8 cellular contexts compared by ENCODE assay signal in genomic region chrX:102599084-102599949, GRCh38. TPM values are rescaled to one million over a fixed set of nuclear protein-coding genes. Genes with fewer than 3 reads are reported as not detected.
A peak's percentile ranks its signal among the peaks of the same experiment; 100 is the strongest.
DNase-seq lines count a peak whose midpoint lies in the region; ATAC-seq, FAIRE-seq and TF ChIP-seq lines count a peak whose summit lies in the region.

ARMCX5 (plus strand) TSS chrX:102599515; CDS start chrX:102602142, 2,627 bp downstream.

- H3K27me3 ChIP-seq in astrocyte (ENCODE audit: insufficient read depth, low read length) (no peaks in the 10 kb centered on the region), hepatocyte (no peaks in the 10 kb centered on the region), aorta (ENCODE audit: control insufficient read depth in 1 of 2, insufficient read depth in 2 of 2, low read length in 1 of 2) (no peaks in the 10 kb centered on the region)

- H3K4me2 ChIP-seq in astrocyte (ENCODE audit: low read length) (peak within 1 kb of the TSS; percentile 94), hepatocyte (peak within 1 kb of the TSS; percentile 79)

- TF ChIP-seq POLR2A in GM12892 (IDR thresholded peaks at IDR 0.05; ENCODE audit: low read depth, low read length) = peak; percentile 86

- H3K4me3 Mint-ChIP-seq in T-helper 17 cell (peak within 1 kb of the TSS; percentile 96), astrocyte (ENCODE audit: unreplicated experiment) (peak within 1 kb of the TSS; percentile 99)

- H3K9me2 ChIP-seq in hepatocyte (replicated peaks; ENCODE audit: insufficient read depth) = no peaks in the 10 kb centered on the region

- peak within 1 kb of the TSS; percentile 99 for H3K27ac Mint-ChIP-seq in T-helper 17 cell
- H3K27ac Mint-ChIP-seq in astrocyte (ENCODE audit: unreplicated experiment) = peak within 1 kb of the TSS; percentile 92

- H3K27ac ChIP-seq in astrocyte (ENCODE audit: low read depth, low read length) = peak within 1 kb of the TSS; percentile 86
- peak within 1 kb of the TSS; percentile 95 for H3K27ac ChIP-seq in hepatocyte
- H3K27ac ChIP-seq in aorta (ENCODE audit: low read depth in 1 of 2, low read length in 2 of 2) = peak within 1 kb of the TSS; percentile 23 to 97

- TF ChIP-seq CTCF in astrocyte (IDR thresholded peaks at IDR 0.05; ENCODE audit: insufficient read depth, low read depth, low read length) (no peak), hepatocyte (IDR thresholded peaks at IDR 0.05; ENCODE audit: poor library complexity) (no peak)

- intact Hi-C loops in aorta (cut with DNase I) = loop anchor here (1.0 to 10.0 kb wide), 3 partner anchors 53 to 115 kb away; partner anchors contain the start of gene GPRASP2 (in 2 of the 2)

- no peaks in the 10 kb centered on the region for H3K36me3 Mint-ChIP-seq in T-helper 17 cell (ENCODE audit: low read depth)
- H3K36me3 Mint-ChIP-seq in astrocyte (ENCODE audit: low read depth, unreplicated experiment) = peaks cover 4% of the 10 kb centered on the region

- no peaks in the 10 kb centered on the region for H4K20me1 ChIP-seq in astrocyte (ENCODE audit: insufficient read depth, low read length)
- no peaks in the 10 kb centered on the region for H4K20me1 ChIP-seq in hepatocyte (ENCODE audit: insufficient read depth, poor library complexity, severe bottlenecking)

- H3K36me3 ChIP-seq in astrocyte (ENCODE audit: insufficient read depth, low read length) = peaks cover 6% of the 10 kb centered on the region
- H3K36me3 ChIP-seq in hepatocyte (replicated peaks; ENCODE audit: insufficient read depth, low read depth) = no peaks in the 10 kb centered on the region
- no peaks in the 10 kb centered on the region for H3K36me3 ChIP-seq in aorta (ENCODE audit: control insufficient read depth in 1 of 2, insufficient read depth in 2 of 2, low read length in 1 of 2)

- no peaks in the 10 kb centered on the region for H3K9me3 Mint-ChIP-seq in astrocyte (ENCODE audit: unreplicated experiment)

- peak; percentile 83 for FAIRE-seq in GM12892 (lab: Jason Lieb, UNC)
- no peak for FAIRE-seq in astrocyte (lab: Jason Lieb, UNC)

- H2AFZ ChIP-seq in astrocyte (ENCODE audit: low read depth, low read length) (peak within 1 kb of the TSS; percentile 92), hepatocyte (peak within 1 kb of the TSS; percentile 52)

- H3K4me3 ChIP-seq in astrocyte (ENCODE audit: insufficient read depth, low read depth, low read length) = peak within 1 kb of the TSS; percentile 82
- H3K4me3 ChIP-seq in hepatocyte = peak within 1 kb of the TSS; percentile 65
- H3K4me3 ChIP-seq in aorta (ENCODE audit: low read length in 2 of 2) = peak within 1 kb of the TSS; percentile 39 to 93

- no peaks in the 10 kb centered on the region for H3K9me3 ChIP-seq in T-helper 17 cell (ENCODE audit: control insufficient read depth, low read length, poor library complexity, severe bottlenecking)
- no peaks in the 10 kb centered on the region for H3K9me3 ChIP-seq in astrocyte (ENCODE audit: insufficient read depth, low read depth, low read length)
- no peaks in the 10 kb centered on the region for H3K9me3 ChIP-seq in hepatocyte (ENCODE audit: low read depth)
- H3K9me3 ChIP-seq in aorta (ENCODE audit: control insufficient read depth, low read length) = no peaks in the 10 kb centered on the region

- H3K4me1 Mint-ChIP-seq in T-helper 17 cell = peaks cover 19% of the 10 kb centered on the region
- H3K4me1 Mint-ChIP-seq in astrocyte (ENCODE audit: low read depth, unreplicated experiment) = peaks cover 2% of the 10 kb centered on the region

- ATAC-seq in HG02840 (IDR thresholded peaks at IDR 0.05; ENCODE audit: low FRiP score, unreplicated experiment) (peak; percentile 75), T-helper 17 cell (peak; percentile 89), aorta (ENCODE audit: low FRiP score) (peak; percentile 93)

- H3K27me3 Mint-ChIP-seq in T-helper 17 cell (no peaks in the 10 kb centered on the region), astrocyte (ENCODE audit: low read depth, unreplicated experiment) (no peaks in the 10 kb centered on the region)

- H3K79me2 ChIP-seq in astrocyte (ENCODE audit: insufficient read depth, low read length) = peaks cover 31% of the 10 kb centered on the region
- peaks cover 25% of the 10 kb centered on the region for H3K79me2 ChIP-seq in hepatocyte

- DNase-seq in GM12892 (ENCODE audit: insufficient read length) = no peak
- peak; percentile 90 for DNase-seq in NCI-H146 (lab: John Stamatoyannopoulos, UW)
- peak; percentile 27 to 51 (median 44) for DNase-seq in T-helper 17 cell
- peak; percentile 89 for DNase-seq in astrocyte (ENCODE audit: low read depth)
- peak; percentile 89 for DNase-seq in hepatocyte (ENCODE audit: low spot score)
- peak; percentile 77 for DNase-seq in putamen (ENCODE audit: low spot score)
- peak; percentile 81 for DNase-seq in aorta

- 47% methylated on average over 42 of the region's 42 CpGs for WGBS in hepatocyte (ENCODE audit: low lambda C conversion rate, missing lambda C conversion rate)
- 0 to 30% methylated on average over 42 of the region's 42 CpGs for WGBS in aorta, 2 donors

- H3K9ac ChIP-seq in astrocyte (ENCODE audit: low read length) = peak within 1 kb of the TSS; percentile 92

- H3K4me1 ChIP-seq in astrocyte (ENCODE audit: insufficient read depth, low read length) (peaks cover 11% of the 10 kb centered on the region), hepatocyte (ENCODE audit: insufficient read depth) (no peaks in the 10 kb centered on the region), aorta (ENCODE audit: control insufficient read depth in 1 of 2, insufficient read depth in 2 of 2, low read length in 2 of 2) (no peaks in the 10 kb centered on the region)

RNA-seq across cellular contexts. Expression of gene ARMCX5, which starts in this region (rescaled TPM):
- 10.2 TPM for polyA plus RNA-seq in GM12892 (2012; ENCODE audit: missing spikeins)
- total RNA-seq in T-helper 17 cell = 10 to 100 TPM in 1 of 2 donors, 1 to 10 TPM in 1; 9.3 to 12.6 TPM
- total RNA-seq in astrocyte = 8.1 and 9.6 TPM in 2 replicates
- total RNA-seq in hepatocyte = 16.6 and 20.7 TPM in 2 replicates
- polyA plus RNA-seq in hepatocyte = 10.6 and 13.5 TPM in 2 replicates
- 1 to 10 TPM; 7.3 to 9.7 TPM for total RNA-seq in aorta
- polyA plus RNA-seq in aorta = 1 to 10 TPM; 2.5 to 5.9 TPM
